ENCODE assay signal across 17 cellular contexts in the genomic region with DNA sequence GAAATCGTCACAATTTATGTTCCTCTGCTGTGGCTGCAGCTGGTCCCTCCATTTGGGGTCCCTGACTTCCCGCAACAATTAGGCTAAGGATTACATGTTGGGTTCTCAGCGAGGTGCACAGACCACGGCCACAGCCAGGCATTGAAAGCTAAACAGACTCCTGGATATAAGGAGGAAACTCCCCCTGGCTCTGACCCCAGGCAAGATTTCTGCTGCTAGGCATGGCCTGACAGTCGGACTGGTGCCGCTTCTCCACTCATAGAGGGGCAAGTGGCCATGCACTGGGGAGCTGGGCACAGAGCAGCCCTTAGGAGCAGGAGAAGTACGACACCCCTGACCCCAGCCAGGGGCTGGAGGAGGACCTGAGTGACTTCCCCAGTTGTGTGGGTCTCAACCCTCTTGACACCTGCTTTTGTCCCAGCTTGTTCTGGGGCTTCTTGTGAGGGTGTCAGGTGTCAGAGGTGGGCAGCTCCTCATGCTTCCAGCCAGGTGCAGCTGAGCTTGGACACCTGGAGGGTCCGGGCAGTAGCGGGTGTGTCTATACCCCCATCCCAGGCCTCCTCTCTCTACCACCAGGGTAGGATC. TPM values are rescaled to one million over a fixed set of nuclear protein-coding genes. Genes with fewer than 3 reads are reported as not detected.
DNase-seq lines count a peak whose midpoint lies in the region; ATAC-seq and TF ChIP-seq lines count a peak whose summit lies in the region.
"Had no signal": no experiment of that assay in that cellular context is flagged by ENCODE, and none has a peak within 500 bp of the region (broad histone marks: within the 10 kb centered on the region; RNA-seq: fewer than 3 reads in every experiment).

No MANE protein-coding gene starts in this region.

- H3K36me3 ChIP-seq in heart right ventricle, result peaks cover 0 to 14% (median 0%) of the 10 kb centered on the region in 9 donors
- H3K36me3 ChIP-seq in spleen, result peaks cover 0 to 28% (median 0%) of the 10 kb centered on the region in 6 donors

- TF ChIP-seq CTCF in heart right ventricle (IDR thresholded peaks at IDR 0.05) (no peak), spleen (IDR thresholded peaks at IDR 0.05 in 8 of 11, conservative IDR thresholded peaks at IDR 0.05 in 3 of 11) (no peak)

- peaks cover 0 to 35% (median 17%) of the 10 kb centered on the region in 9 donors for H3K4me1 ChIP-seq in heart right ventricle
- H3K4me1 ChIP-seq in spleen, result peaks cover 0 to 24% (median 3%) of the 10 kb centered on the region in 6 donors
- H3K4me1 ChIP-seq: A549 had no signal

- no peak for ATAC-seq in left ventricle myocardium superior
- ATAC-seq in heart right ventricle, result no peak
- ATAC-seq in HG02610 (IDR thresholded peaks at IDR 0.05; ENCODE audit: unreplicated experiment), result no peak
- ATAC-seq: A549 had no signal

- intact Hi-C loops in left ventricle myocardium superior (cut with micrococcal nuclease) (no loop called here), heart right ventricle (cut with DNase I) (no loop called here), spleen (cut with DNase I; ENCODE audit: low total_unique reads) (no loop called here)

- 87 to 96% methylated on average over 9 of the region's 9 CpGs for WGBS in heart right ventricle, 2 donors
- 87 to 96% (median 93%) methylated on average over 6 to 9 of the region's 9 CpGs for WGBS in spleen, 5 donors

- H3K9me3 ChIP-seq in heart right ventricle, result peaks cover 0 to 19% (median 3%) of the 10 kb centered on the region in 11 donors
- H3K9me3 ChIP-seq in spleen, result peaks cover 0 to 31% (median 22%) of the 10 kb centered on the region in 8 donors
- H3K9me3 ChIP-seq: A549 had no signal

- H3K4me3 ChIP-seq in heart right ventricle (no peak overlapping the region), spleen (no peak overlapping the region)
- H3K4me3 ChIP-seq: A549, Peyer's patch had no signal

- H3K27ac ChIP-seq in heart right ventricle (no peak overlapping the region), spleen (no peak overlapping the region)
- H3K27ac ChIP-seq: A549, Peyer's patch had no signal

- DNase-seq in left ventricle myocardium superior (peak; percentile 15), heart right ventricle (no peak), mesenteric fat pad (ENCODE audit: low spot score) (peak; percentile 68), spleen (peak; percentile 56), glomerular visceral epithelial cell (ENCODE audit: extremely low spot score) (no peak), NCI-H510A treated with DMSO at 0.1 percent for 48 hours (lab: John Stamatoyannopoulos, UW) (no peak)
- DNase-seq in stimulated activated CD4-positive, alpha-beta T cell treated with anti-CD3 and anti-CD28 coated beads, Interleukin-15, amount 100 ng/mL, for 24 hours, result no peak
- DNase-seq: GDM1, H7, Karpas-422, MV-4-11, NCI-H1105 treated with DMSO at 0.1 percent for 48 hours, NCI-H2029 treated with DMSO at 0.1 percent for 48 hours, NCI-H226 had no signal

- TF ChIP-seq POLR2A in spleen (IDR thresholded peaks at IDR 0.05), result no peak

- H3K27me3 ChIP-seq in heart right ventricle (no peaks in the 10 kb centered on the region), spleen (replicated peaks in 1 of 7) (no peaks in the 10 kb centered on the region)
- H3K27me3 ChIP-seq: Peyer's patch had no signal

RNA-seq across cellular contexts. Expression of a gene that starts 38.3 kb away (rescaled TPM):
- total RNA-seq in left ventricle myocardium superior (8.3 TPM), heart right ventricle (10 to 100 TPM in 5 of 10 donors, 1 to 10 TPM in 5; 5.0 to 16.5 (median 9.4) TPM), mesenteric fat pad (109 TPM), spleen (10 to 100 TPM; 23.8 to 68.4 (median 50.0) TPM)
- polyA plus RNA-seq in heart right ventricle (10 to 100 TPM; 15.4 to 18.2 TPM), spleen (10 to 100 TPM; 13.5 to 28.2 (median 14.5) TPM)

Comparison
In these comparisons a context has a peak if more than half of its experiments do, and no peak if none do; other contexts are left out.
1. DNase-seq: peak in left ventricle myocardium superior (single experiment), mesenteric fat pad (single experiment) and spleen (single experiment); none in heart right ventricle (0 of 2), glomerular visceral epithelial cell (single experiment), stimulated activated CD4-positive, alpha-beta T cell treated with anti-CD3 and anti-CD28 coated beads, Interleukin-15, amount 100 ng/mL, for 24 hours (single experiment) and NCI-H510A treated with DMSO at 0.1 percent for 48 hours (single experiment).